8 cellular contexts compared by ENCODE assay signal in the genomic region with DNA sequence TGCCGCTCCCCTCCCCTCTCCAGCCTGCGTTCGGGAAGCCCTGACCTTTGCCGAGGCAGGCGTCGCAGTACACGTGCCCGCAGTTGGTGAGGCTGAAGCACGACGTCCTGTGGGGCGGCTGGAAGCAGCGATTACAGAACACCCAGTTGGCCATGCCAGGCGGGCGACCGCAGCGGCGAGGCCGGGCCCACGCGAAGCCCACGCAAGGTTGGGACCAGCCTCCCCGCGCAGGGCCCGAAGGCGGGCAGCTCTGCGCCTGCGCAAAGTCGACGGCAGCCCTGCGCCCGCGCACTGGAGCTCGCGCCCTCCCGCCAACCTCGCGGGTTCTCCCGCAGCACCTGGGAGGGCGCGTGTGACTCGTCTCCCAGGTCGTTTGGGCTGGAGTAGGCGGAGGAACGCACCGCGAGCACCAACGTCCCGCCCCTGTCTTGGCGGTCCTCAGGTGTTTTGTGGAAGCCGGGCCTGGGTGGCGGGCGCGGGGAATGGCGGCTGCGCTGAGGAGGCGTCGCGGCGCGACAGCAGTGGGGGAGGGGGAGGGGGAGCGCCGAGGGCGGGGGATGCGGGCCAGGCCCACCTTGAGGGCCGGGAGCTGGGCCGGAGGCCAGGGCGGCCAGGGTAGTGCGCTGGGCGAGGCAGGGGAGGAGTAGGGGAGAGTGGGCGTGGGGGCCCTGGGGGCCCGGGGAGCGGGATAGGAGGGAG. TPM values are rescaled to one million over a fixed set of nuclear protein-coding genes. Genes with fewer than 3 reads are reported as not detected.
DNase-seq lines count a peak whose midpoint lies in the region; ATAC-seq and TF ChIP-seq lines count a peak whose summit lies in the region.

A gene with protein sequence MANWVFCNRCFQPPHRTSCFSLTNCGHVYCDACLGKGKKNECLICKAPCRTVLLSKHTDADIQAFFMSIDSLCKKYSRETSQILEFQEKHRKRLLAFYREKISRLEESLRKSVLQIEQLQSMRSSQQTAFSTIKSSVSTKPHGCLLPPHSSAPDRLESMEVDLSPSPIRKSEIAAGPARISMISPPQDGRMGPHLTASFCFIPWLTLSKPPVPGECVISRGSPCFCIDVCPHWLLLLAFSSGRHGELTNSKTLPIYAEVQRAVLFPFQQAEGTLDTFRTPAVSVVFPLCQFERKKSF (minus strand): TSS at position 254 of the 699 bp plus-strand sequence. CDS start 100 bp downstream, at position 154.

- TF ChIP-seq CTCF in fibroblast of mammary gland (conservative IDR thresholded peaks at IDR 0.05; ENCODE audit: control insufficient read depth, insufficient read depth, low read depth, low read length) (no peak), prostate gland (IDR thresholded peaks at IDR 0.05) (no peak)

- H3K36me3 ChIP-seq in prostate gland: no peaks in the 10 kb centered on the region

- H3K27ac ChIP-seq in prostate gland: no peak within 1 kb of the TSS

- no peak for TF ChIP-seq POLR2A in prostate gland (IDR thresholded peaks at IDR 0.05)

- H3K4me3 ChIP-seq in fibroblast of mammary gland (ENCODE audit: control insufficient read depth, low read depth, low read length): peak within 1 kb of the TSS; percentile 44
- H3K4me3 ChIP-seq in prostate gland: peak within 1 kb of the TSS; percentile 30 to 37

- intact Hi-C loops in prostate gland (cut with DNase I): no loop called here

- peaks cover 7% of the 10 kb centered on the region for H3K27me3 ChIP-seq in prostate gland (replicated peaks; ENCODE audit: insufficient read depth)

- no peaks in the 10 kb centered on the region for H3K9me3 ChIP-seq in prostate gland

- ATAC-seq in HG02588 (IDR thresholded peaks at IDR 0.05; ENCODE audit: unreplicated experiment) (no peak), HG03135 (IDR thresholded peaks at IDR 0.05; ENCODE audit: unreplicated experiment) (no peak)

- 12% methylated on average over 63 of the region's 72 CpGs for WGBS in prostate gland

- DNase-seq in DMS114 treated with DMSO at 0.1 percent for 48 hours (lab: John Stamatoyannopoulos, UW; ENCODE audit: unreplicated experiment): peak; percentile 42
- DNase-seq in activated CD4-positive, alpha-beta T cell treated with anti-CD3 and anti-CD28 coated beads, Interleukin-2, amount 50 U/mL, for 4 hours: peak; percentile 8 to 31
- DNase-seq in fibroblast of mammary gland (ENCODE audit: low read depth): peak; percentile 9
- DNase-seq in prostate gland (ENCODE audit: low spot score): no peak
- no peak for DNase-seq in D341Med (ENCODE audit: low spot score)
- DNase-seq in medulla oblongata (ENCODE audit: extremely low spot score): no peak

- H3K4me1 ChIP-seq in prostate gland (replicated peaks): no peaks in the 10 kb centered on the region

RNA-seq across cellular contexts. Expression of the gene that starts here (rescaled TPM):
- total RNA-seq in prostate gland: 10 to 100 TPM in 1 of 2 donors, 1 to 10 TPM in 1; 7.1 to 15.3 TPM

Comparison
In these comparisons a context has a peak if more than half of its experiments do, and no peak if none do; other contexts are left out.
1. DNase-seq: peak in DMS114 treated with DMSO at 0.1 percent for 48 hours (single experiment), activated CD4-positive, alpha-beta T cell treated with anti-CD3 and anti-CD28 coated beads, Interleukin-2, amount 50 U/mL, for 4 hours (2 of 2) and fibroblast of mammary gland (single experiment); none in prostate gland (single experiment), D341Med (single experiment) and medulla oblongata (single experiment).